1 cellular context compared by ENCODE assay signal in the genomic region with DNA sequence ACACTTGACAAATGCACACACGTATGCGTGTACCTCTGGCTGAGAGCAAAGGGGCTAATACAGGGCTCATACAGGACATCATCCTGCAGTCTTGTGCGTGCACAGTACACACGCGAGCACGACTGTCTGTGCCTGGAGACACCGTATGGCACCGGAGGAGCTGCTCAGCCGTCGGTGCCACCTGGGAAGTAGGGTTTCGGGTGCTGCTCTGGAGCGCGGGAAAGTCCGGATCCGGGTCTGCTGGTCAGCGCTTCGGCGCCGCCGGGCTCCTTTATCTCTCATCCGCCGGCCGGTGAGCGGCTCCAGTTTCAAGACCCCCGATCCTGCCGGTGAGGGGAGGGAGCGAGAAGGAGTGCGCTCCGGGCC.
TF ChIP-seq lines count a peak whose summit lies in the region.

No MANE protein-coding gene starts in this region.

TF ChIP-seq in HepG2, 621 proteins besides CTCF, POLR2A, EP300 and RAD21:
- TF ChIP-seq ZNF235 (CRISPR knock-in tag; IDR thresholded peaks at IDR 0.05; ENCODE audit: borderline replicate concordance) (no peak), EZH2 (conservative IDR thresholded peaks at IDR 0.05; ENCODE audit: low read depth, low read length) (0 out of 2 replicates have a peak, but pooled peaks have one; percentile 32), SMC3 (IDR thresholded peaks at IDR 0.05; ENCODE audit: low read length) (no peak), ZNF564 (CRISPR knock-in tag; IDR thresholded peaks at IDR 0.05) (no peak)
TF ChIP-seq in HepG2: peak in this region for 1.
